10 cellular contexts compared by ENCODE assay signal in genomic region chr4:47010347-47011188, GRCh38. TPM values are rescaled to one million over a fixed set of nuclear protein-coding genes. Genes with fewer than 3 reads are reported as not detected.
DNase-seq lines count a peak whose midpoint lies in the region; ATAC-seq and TF ChIP-seq lines count a peak whose summit lies in the region.
"Had no signal": no experiment of that assay in that cellular context is flagged by ENCODE, and none has a peak within 500 bp of the region (broad histone marks: within the 10 kb centered on the region; RNA-seq: fewer than 3 reads in every experiment).

No MANE protein-coding gene starts in this region.

- H3K4me2 ChIP-seq in OCI-LY1 (ENCODE audit: low read length) = 0 out of 2 replicates have a peak overlapping the region, but pooled peaks have one; percentile 15

- DNase-seq in activated naive CD4-positive, alpha-beta T cell (lab: John Stamatoyannopoulos, UW) = no peak
- peak; percentile 33 for DNase-seq in renal cortical epithelial cell (ENCODE audit: low read depth)
- no peak for DNase-seq in GM19240 (ENCODE audit: insufficient read length, low spot score)
- DNase-seq in thyroid gland = no peak
- no peak for DNase-seq in activated effector memory CD4-positive, alpha-beta T cell treated with Interleukin-2 at 50 U/mL for 16 hours
- DNase-seq: DMS 273 treated with DMSO at 0.1 percent for 48 hours had no signal

- H3F3A ChIP-seq in OCI-LY1 (ENCODE audit: insufficient read depth, low read length) = no peaks in the 10 kb centered on the region

- no peaks in the 10 kb centered on the region for H3K9me3 Mint-ChIP-seq in activated naive CD4-positive, alpha-beta T cell treated with anti-CD3 and anti-CD28 coated beads, Interleukin-2, amount 50 U/mL, for 24 hours

- TF ChIP-seq CTCF in OCI-LY1 (IDR thresholded peaks at IDR 0.05; ENCODE audit: low read length) (no peak), thyroid gland (IDR thresholded peaks at IDR 0.05) (no peak)

- H3K79me2 ChIP-seq in OCI-LY1 (ENCODE audit: insufficient read depth, low read length) = no peaks in the 10 kb centered on the region

- H3K36me3 Mint-ChIP-seq in activated naive CD4-positive, alpha-beta T cell treated with anti-CD3 and anti-CD28 coated beads, Interleukin-2, amount 50 U/mL, for 24 hours = peaks cover 4% of the 10 kb centered on the region

- H3K27ac Mint-ChIP-seq in activated naive CD4-positive, alpha-beta T cell treated with anti-CD3 and anti-CD28 coated beads, Interleukin-2, amount 50 U/mL, for 24 hours = peak overlapping the region; percentile 38

- H3K27me3 ChIP-seq in OCI-LY1 (ENCODE audit: insufficient read depth, low read length) (no peaks in the 10 kb centered on the region), thyroid gland (no peaks in the 10 kb centered on the region)
- H3K27me3 ChIP-seq: neutrophil had no signal

- H3K36me3 ChIP-seq in OCI-LY1 (ENCODE audit: insufficient read depth, low read length) (no peaks in the 10 kb centered on the region), thyroid gland (no peaks in the 10 kb centered on the region)
- H3K36me3 ChIP-seq: neutrophil had no signal

- H3K9me3 ChIP-seq in OCI-LY1 (ENCODE audit: low read length) (no peaks in the 10 kb centered on the region), thyroid gland (no peaks in the 10 kb centered on the region)
- H3K9me3 ChIP-seq: neutrophil had no signal

- H3K4me3 ChIP-seq in OCI-LY1 (ENCODE audit: low read depth, low read length, poor library complexity, severe bottlenecking) (no peak overlapping the region), thyroid gland (replicated peaks in 1 of 3) (no peak overlapping the region)

- peak; percentile 83 for ATAC-seq in HG02840 (IDR thresholded peaks at IDR 0.05; ENCODE audit: low FRiP score, unreplicated experiment)

- 32 to 42% methylated on average over 1 of the region's 1 CpG for WGBS in thyroid gland, 2 donors

- intact Hi-C loops in thyroid gland (cut with DNase I) = no loop called here

- no peaks in the 10 kb centered on the region for H3K9me2 ChIP-seq in OCI-LY1 (ENCODE audit: low read depth, low read length)

- no peak overlapping the region for H2AFZ ChIP-seq in OCI-LY1 (ENCODE audit: low read length)

- H4K20me1 ChIP-seq in OCI-LY1 (ENCODE audit: insufficient read depth, low read length) = no peaks in the 10 kb centered on the region

- H3K27ac ChIP-seq in OCI-LY1 (ENCODE audit: low read depth, low read length, poor library complexity, severe bottlenecking) = no peak overlapping the region
- no peak overlapping the region for H3K27ac ChIP-seq in thyroid gland
- H3K27ac ChIP-seq: neutrophil had no signal

- no peak for TF ChIP-seq POLR2A in thyroid gland (IDR thresholded peaks at IDR 0.05)

- peaks cover 32% of the 10 kb centered on the region for H3K4me1 Mint-ChIP-seq in activated naive CD4-positive, alpha-beta T cell treated with anti-CD3 and anti-CD28 coated beads, Interleukin-2, amount 50 U/mL, for 24 hours

- peak overlapping the region; percentile 70 for H3K4me3 Mint-ChIP-seq in activated naive CD4-positive, alpha-beta T cell treated with anti-CD3 and anti-CD28 coated beads, Interleukin-2, amount 50 U/mL, for 24 hours

- no peaks in the 10 kb centered on the region for H3K27me3 Mint-ChIP-seq in activated naive CD4-positive, alpha-beta T cell treated with anti-CD3 and anti-CD28 coated beads, Interleukin-2, amount 50 U/mL, for 24 hours

- H3K4me1 ChIP-seq in OCI-LY1 (ENCODE audit: insufficient read depth, low read length, severe bottlenecking) (no peaks in the 10 kb centered on the region), thyroid gland (no peaks in the 10 kb centered on the region)

- no peak overlapping the region for H3K9ac ChIP-seq in OCI-LY1 (ENCODE audit: low read length)

RNA-seq across cellular contexts. Expression of gene GABRA4, which starts 17.2 kb away (rescaled TPM):
- total RNA-seq in renal cortical epithelial cell (not detected in 2 replicates), thyroid gland (under 1 TPM in 1 of 4 donors, not detected in 3; 0.08 TPM)

RNA-seq across cellular contexts. Expression of gene GABRB1, which starts 20.8 kb away (rescaled TPM):
- total RNA-seq in renal cortical epithelial cell (0.20 TPM in 1 of 2 replicates, not detected in the other), thyroid gland (under 1 TPM in 1 of 4 donors, not detected in 3; 0.24 TPM)
